In genomic region chr11:8099291-8099899, GRCh38 we compare ENCODE assay signal across 7 cellular contexts. TPM values are rescaled to one million over a fixed set of nuclear protein-coding genes. Genes with fewer than 3 reads are reported as not detected.
DNase-seq lines count a peak whose midpoint lies in the region; FAIRE-seq and TF ChIP-seq lines count a peak whose summit lies in the region.

No MANE protein-coding gene starts in this region.

- DNase-seq in HEK293T (ENCODE audit: extremely low spot score) (peak; percentile 60), NCI-H345 treated with DMSO at 0.1 percent for 48 hours (lab: John Stamatoyannopoulos, UW; ENCODE audit: unreplicated experiment) (peak; percentile 25), endodermal cell (peak; percentile 94), middle frontal gyrus (ENCODE audit: extremely low spot score, low spot score) (peak; percentile 51)
- peak; percentile 88 for DNase-seq in activated CD8-positive, alpha-beta memory T cell treated with anti-CD3 and anti-CD28 coated beads for 24 hours
- peak; percentile 27 to 51 for DNase-seq in stimulated activated CD8-positive, alpha-beta memory T cell treated with anti-CD3 and anti-CD28 coated beads, Interleukin-7, amount 100 ng/mL, for 4 hours (ENCODE audit: low read depth in 2 of 2)

- FAIRE-seq in G401.6 (lab: Jason Lieb, UNC) = peak; percentile 90

- H3K36me3 ChIP-seq in endodermal cell (ENCODE audit: control insufficient read depth, insufficient read depth, low read length) = peaks cover 20% of the 10 kb centered on the region

- POLR2A ChIA-PET in HEK293T (lab: Yijun Ruan, JAX) = interaction anchor here (0.8 to 1.3 kb wide), 3 partner anchors 66 to 112 kb away, joined by 3 to 5 read pairs (median 3); partner anchors contain the start of gene EIF3F

- WGBS in endodermal cell (ENCODE audit: insufficient coverage in 1 of 2, insufficient read length in 1 of 2), 2 experiments = 56 to 89% methylated on average over 2 to 3 of the region's 3 CpGs

- H3K4me3 ChIP-seq in endodermal cell (ENCODE audit: low read length) = no peak overlapping the region

- no peak overlapping the region for H3K27ac Mint-ChIP-seq in endodermal cell

- no peak overlapping the region for H3K4me3 Mint-ChIP-seq in endodermal cell

- peaks cover 13% of the 10 kb centered on the region for H3K4me1 ChIP-seq in endodermal cell (ENCODE audit: control insufficient read depth, insufficient read depth, low read length)

- H3K27me3 Mint-ChIP-seq in endodermal cell (ENCODE audit: insufficient read depth) = no peaks in the 10 kb centered on the region

- H3K27ac ChIP-seq in endodermal cell (ENCODE audit: low read depth, low read length) = no peak overlapping the region

- no peak overlapping the region for H3K9ac ChIP-seq in endodermal cell (ENCODE audit: extremely low read depth, low read length, poor library complexity, severe bottlenecking)

- peaks cover 20% of the 10 kb centered on the region for H3K36me3 Mint-ChIP-seq in endodermal cell (ENCODE audit: low read depth)

- no peaks in the 10 kb centered on the region for H3K9me3 ChIP-seq in endodermal cell (ENCODE audit: control insufficient read depth, low read length)

- H3K27me3 ChIP-seq in endodermal cell (ENCODE audit: control insufficient read depth, insufficient read depth, low read length, poor library complexity, severe bottlenecking) = no peaks in the 10 kb centered on the region

- H3K4me1 Mint-ChIP-seq in endodermal cell = peaks cover 16% of the 10 kb centered on the region

- H3K9me3 Mint-ChIP-seq in endodermal cell = no peaks in the 10 kb centered on the region

- TF ChIP-seq CTCF in endodermal cell (conservative IDR thresholded peaks at IDR 0.05) = peak; percentile 92

- CTCF ChIA-PET in HEK293T (lab: Yijun Ruan, JAX) = interaction anchor here (0.6 to 2.5 kb wide), 19 partner anchors 9 to 112 kb away, joined by 3 to 34 read pairs (median 4); partner anchors contain the start of gene EIF3F

TF ChIP-seq in HEK293T, 16 proteins besides CTCF, POLR2A, EP300 and RAD21:
- no peak for TF ChIP-seq CTBP1 (IDR thresholded peaks at IDR 0.05; ENCODE audit: borderline replicate concordance)
- TF ChIP-seq SP1 (IDR thresholded peaks at IDR 0.05) = no peak
- no peak for TF ChIP-seq HDGF (IDR thresholded peaks at IDR 0.05; ENCODE audit: borderline replicate concordance)
- TF ChIP-seq ELF4 (IDR thresholded peaks at IDR 0.05) = no peak
- no peak for TF ChIP-seq SUZ12 (IDR thresholded peaks at IDR 0.05)
- no peak for TF ChIP-seq FOXK2 (IDR thresholded peaks at IDR 0.05)
- no peak for TF ChIP-seq BHLHE40 (IDR thresholded peaks at IDR 0.05; ENCODE audit: borderline replicate concordance)
- no peak for TF ChIP-seq ZNF384 (IDR thresholded peaks at IDR 0.05)
- TF ChIP-seq NFRKB (IDR thresholded peaks at IDR 0.05) = no peak

RNA-seq across cellular contexts. Expression of gene TUB, which starts 18.4 kb away (rescaled TPM):
- 10 to 100 TPM; 15.8 to 29.9 TPM for total RNA-seq in endodermal cell
- 21.7 TPM for polyA plus RNA-seq in endodermal cell (2013, experiment 1 of 2)
- polyA plus RNA-seq in endodermal cell (2013, experiment 2 of 2) = 20.4 TPM

Comparison
In these comparisons a context has a peak if more than half of its experiments do, and no peak if none do; other contexts are left out.
1. DNase-seq: peak in every context shown above with its lines; median percentile 94 in endodermal cell; 88 in activated CD8-positive, alpha-beta memory T cell treated with anti-CD3 and anti-CD28 coated beads for 24 hours; 60 in HEK293T; 51 in middle frontal gyrus; 39 in stimulated activated CD8-positive, alpha-beta memory T cell treated with anti-CD3 and anti-CD28 coated beads, Interleukin-7, amount 100 ng/mL, for 4 hours; 25 in NCI-H345 treated with DMSO at 0.1 percent for 48 hours.